Comparison of ENCODE assay signal across 1 cellular context in genomic region chr12:118611770-118612169, GRCh38.
TF ChIP-seq lines count a peak whose summit lies in the region.

No MANE protein-coding gene starts in this region.

TF ChIP-seq in K562, 482 proteins besides CTCF, POLR2A, EP300 and RAD21 (continued from another document):
- TF ChIP-seq ZC3H11A (IDR thresholded peaks at IDR 0.05; ENCODE audit: low read depth, low read length) (no peak), ARID2 (IDR thresholded peaks at IDR 0.05) (no peak), PREB (CRISPR knock-in tag; IDR thresholded peaks at IDR 0.05) (no peak), ZNF140 (CRISPR knock-in tag; IDR thresholded peaks at IDR 0.05) (no peak), TEAD4 (IDR thresholded peaks at IDR 0.05; ENCODE audit: low read length) (peak; percentile 74), TEAD4 (CRISPR knock-in tag; IDR thresholded peaks at IDR 0.05; ENCODE audit: borderline replicate concordance) (no peak), BHLHE40 (IDR thresholded peaks at IDR 0.05; ENCODE audit: low read length) (peak; percentile 22; the same call in 1 of the 2 replicates), TAL1 (IDR thresholded peaks at IDR 0.05) (peak; percentile 49; the same call in 1 of the 2 replicates), SOX6 (IDR thresholded peaks at IDR 0.05) (peak; percentile 65; the same call in 1 of the 2 replicates), CBFA2T3 (IDR thresholded peaks at IDR 0.05) (peak; percentile 60)
